ENCODE assay signal across 15 cellular contexts in genomic region chr6:38220069-38220723, GRCh38.
DNase-seq lines count a peak whose midpoint lies in the region; ATAC-seq and TF ChIP-seq lines count a peak whose summit lies in the region.
"Had no signal": no experiment of that assay in that cellular context is flagged by ENCODE, and none has a peak within 500 bp of the region (broad histone marks: within the 10 kb centered on the region; RNA-seq: fewer than 3 reads in every experiment).

No MANE protein-coding gene starts in this region.

- H3K4me3 Mint-ChIP-seq in endodermal cell: no peak overlapping the region
- H3K4me3 Mint-ChIP-seq in naive thymus-derived CD4-positive, alpha-beta T cell: no peak overlapping the region

- H2AFZ ChIP-seq in PC-3 (ENCODE audit: low read length): no peak overlapping the region
- H2AFZ ChIP-seq in mesenchymal stem cell (ENCODE audit: low read depth, low read length): no peak overlapping the region

- H3K9ac ChIP-seq in PC-3 (ENCODE audit: low read length): no peak overlapping the region
- no peak overlapping the region for H3K9ac ChIP-seq in endodermal cell (ENCODE audit: extremely low read depth, low read length, poor library complexity, severe bottlenecking)
- H3K9ac ChIP-seq in mesenchymal stem cell (ENCODE audit: low read length): no peak overlapping the region

- no peak overlapping the region for H2BK15ac ChIP-seq in mesenchymal stem cell (ENCODE audit: low read depth, poor library complexity, severe bottlenecking)

- no peak overlapping the region for H2BK120ac ChIP-seq in mesenchymal stem cell (ENCODE audit: low read depth, low read length)

- H3K4ac ChIP-seq in mesenchymal stem cell (ENCODE audit: low read depth in 1 of 2, low read length in 2 of 2): no peak overlapping the region

- H3K36me3 ChIP-seq in PC-3 (ENCODE audit: low read depth, low read length): no peaks in the 10 kb centered on the region
- H3K36me3 ChIP-seq in endodermal cell (ENCODE audit: control insufficient read depth, insufficient read depth, low read length): no peaks in the 10 kb centered on the region
- H3K36me3 ChIP-seq in mesenchymal stem cell (ENCODE audit: control insufficient read depth in 1 of 2, insufficient read depth in 2 of 2, low read depth in 1 of 2, low read length in 2 of 2): peaks cover 0 to 4% of the 10 kb centered on the region in 2 experiments
- no peaks in the 10 kb centered on the region for H3K36me3 ChIP-seq in naive thymus-derived CD4-positive, alpha-beta T cell (ENCODE audit: control insufficient read depth in 2 of 3, insufficient read depth in 3 of 3, low read length in 3 of 3)

- H3K4me1 ChIP-seq in PC-3 (ENCODE audit: insufficient read depth, low read length): peaks cover 21% of the 10 kb centered on the region
- H3K4me1 ChIP-seq in endodermal cell (ENCODE audit: control insufficient read depth, insufficient read depth, low read length): no peaks in the 10 kb centered on the region
- no peaks in the 10 kb centered on the region for H3K4me1 ChIP-seq in mesenchymal stem cell (ENCODE audit: control insufficient read depth, insufficient read depth, low read depth, low read length)
- no peaks in the 10 kb centered on the region for H3K4me1 ChIP-seq in naive thymus-derived CD4-positive, alpha-beta T cell (ENCODE audit: control insufficient read depth in 2 of 2, insufficient read depth in 2 of 2, low read length in 2 of 2)
- H3K4me1 ChIP-seq: A549 had no signal

- CTCF ChIA-PET in PC-3 (lab: Charles Lee): no interaction called here
- CTCF ChIA-PET in naive thymus-derived CD4-positive, alpha-beta T cell (lab: Charles Lee): no interaction called here

- no TSS peak for BruUV-seq in PC-3 (replicated peaks; lab: Mats Ljungman, UMichigan)

- no peaks in the 10 kb centered on the region for H3K27me3 ChIP-seq in PC-3 (ENCODE audit: low read length)
- H3K27me3 ChIP-seq in endodermal cell (ENCODE audit: control insufficient read depth, insufficient read depth, low read length, poor library complexity, severe bottlenecking): no peaks in the 10 kb centered on the region
- no peaks in the 10 kb centered on the region for H3K27me3 ChIP-seq in mesenchymal stem cell (ENCODE audit: control insufficient read depth in 1 of 2, insufficient read depth in 1 of 2, low read length in 2 of 2)
- H3K27me3 ChIP-seq in naive thymus-derived CD4-positive, alpha-beta T cell (ENCODE audit: control insufficient read depth in 2 of 2, insufficient read depth in 2 of 2, low read length in 2 of 2): no peaks in the 10 kb centered on the region

- H3K9me2 ChIP-seq in PC-3 (replicated peaks; ENCODE audit: low read length): no peaks in the 10 kb centered on the region

- no peak overlapping the region for H2BK5ac ChIP-seq in mesenchymal stem cell (ENCODE audit: low read depth, low read length, poor library complexity, severe bottlenecking)

- intact Hi-C loops in PC-3 (cut with micrococcal nuclease): loop anchor here (2.0 kb wide), 1 partner anchor 21 kb away; no protein-coding TSS in a partner anchor
- intact Hi-C loops in naive thymus-derived CD4-positive, alpha-beta T cell (cut with micrococcal nuclease): no loop called here

- peaks cover 2% of the 10 kb centered on the region for H3K79me1 ChIP-seq in mesenchymal stem cell (replicated peaks; ENCODE audit: low read length, poor library complexity, severe bottlenecking)

- DNase-seq in PC-3: peak; percentile 48
- peak; percentile 16 for DNase-seq in endodermal cell
- DNase-seq in mesenchymal stem cell: no peak
- DNase-seq in substantia nigra (lab: John Stamatoyannopoulos, UW): peak in 30 of 49 donors; percentile 15 to 81 (median 40)
- DNase-seq in NCI-H446 (lab: John Stamatoyannopoulos, UW): no peak
- DNase-seq in naive thymus-derived CD4-positive, alpha-beta T cell: no peak
- DNase-seq: DMS79 treated with DMSO at 0.1 percent for 48 hours, MV-4-11, NCI-H1417 treated with DMSO at 0.1 percent for 48 hours, NCI-H2029 treated with DMSO at 0.1 percent for 48 hours, NCI-H526 treated with DMSO at 0.1 percent for 48 hours had no signal

- peak overlapping the region; percentile 13 for H4K8ac ChIP-seq in mesenchymal stem cell (ENCODE audit: low read length)

- H3K79me2 ChIP-seq in PC-3 (ENCODE audit: low read length): no peaks in the 10 kb centered on the region

- no peak overlapping the region for H4K91ac ChIP-seq in mesenchymal stem cell (ENCODE audit: low read length)

- H3K9me3 ChIP-seq in PC-3 (ENCODE audit: low read length) (no peaks in the 10 kb centered on the region), endodermal cell (ENCODE audit: control insufficient read depth, low read length) (no peaks in the 10 kb centered on the region), mesenchymal stem cell (ENCODE audit: control insufficient read depth, low read length) (no peaks in the 10 kb centered on the region)
- no peaks in the 10 kb centered on the region for H3K9me3 ChIP-seq in naive thymus-derived CD4-positive, alpha-beta T cell (ENCODE audit: control insufficient read depth in 2 of 3, low read length in 3 of 3)
- H3K9me3 ChIP-seq: A549 had no signal

- H3K27ac ChIP-seq in PC-3 (ENCODE audit: low read length) (peak overlapping the region; percentile 8; the same call in 1 of the 2 replicates), endodermal cell (ENCODE audit: low read depth, low read length) (no peak overlapping the region), mesenchymal stem cell (ENCODE audit: low read length, poor library complexity, severe bottlenecking) (no peak overlapping the region), substantia nigra (ENCODE audit: low read depth, low read length, poor library complexity, severe bottlenecking) (peak overlapping the region; percentile 75)
- H3K27ac ChIP-seq in naive thymus-derived CD4-positive, alpha-beta T cell (ENCODE audit: low read depth, low read length): no peak overlapping the region
- H3K27ac ChIP-seq: A549, HL-60 had no signal

- TF ChIP-seq CTCF in PC-3 (conservative IDR thresholded peaks at IDR 0.05; ENCODE audit: low read depth, low read length) (no peak), endodermal cell (conservative IDR thresholded peaks at IDR 0.05) (no peak)

- H3K4me2 ChIP-seq in PC-3 (ENCODE audit: low read length): no peak overlapping the region
- H3K4me2 ChIP-seq in mesenchymal stem cell (ENCODE audit: low read length, poor library complexity, severe bottlenecking): no peak overlapping the region
- H3K4me2 ChIP-seq: A549 had no signal

- POLR2A ChIA-PET in PC-3 (lab: Charles Lee; ENCODE audit: unreplicated experiment): no interaction called here
- POLR2A ChIA-PET in naive thymus-derived CD4-positive, alpha-beta T cell (lab: Charles Lee): no interaction called here

- no peak overlapping the region for H2AK5ac ChIP-seq in mesenchymal stem cell (ENCODE audit: low read length, severe bottlenecking)

- no peak overlapping the region for H3K14ac ChIP-seq in mesenchymal stem cell (ENCODE audit: low read length in 2 of 2)

- H2BK12ac ChIP-seq in mesenchymal stem cell (ENCODE audit: low read length in 2 of 2): no peak overlapping the region

- no peak overlapping the region for H3K27ac Mint-ChIP-seq in endodermal cell
- peak overlapping the region in 1 of 9 donors; percentile 30 for H3K27ac Mint-ChIP-seq in naive thymus-derived CD4-positive, alpha-beta T cell

- H3K4me1 Mint-ChIP-seq in endodermal cell: peaks cover 13% of the 10 kb centered on the region
- H3K4me1 Mint-ChIP-seq in naive thymus-derived CD4-positive, alpha-beta T cell: no peaks in the 10 kb centered on the region

- 89 to 91% methylated on average over 1 to 4 of the region's 4 CpGs for WGBS in endodermal cell (ENCODE audit: insufficient coverage in 1 of 2, insufficient read length in 1 of 2), 2 experiments
- WGBS in mesenchymal stem cell: 97% methylated on average over 3 of the region's 4 CpGs

- H3K9me3 Mint-ChIP-seq in endodermal cell: no peaks in the 10 kb centered on the region
- peaks cover 0 to 2% (median 0%) of the 10 kb centered on the region in 11 donors for H3K9me3 Mint-ChIP-seq in naive thymus-derived CD4-positive, alpha-beta T cell

- no peak overlapping the region for H3K18ac ChIP-seq in mesenchymal stem cell (ENCODE audit: low read depth in 1 of 2, low read length in 2 of 2)

- H3K27me3 Mint-ChIP-seq in endodermal cell (ENCODE audit: insufficient read depth): peaks cover 2% of the 10 kb centered on the region
- H3K27me3 Mint-ChIP-seq in naive thymus-derived CD4-positive, alpha-beta T cell: no peaks in the 10 kb centered on the region

- no peak overlapping the region for H3K23ac ChIP-seq in mesenchymal stem cell (ENCODE audit: low read length in 2 of 2)

- no peaks in the 10 kb centered on the region for H3K36me3 Mint-ChIP-seq in endodermal cell (ENCODE audit: low read depth)
- H3K36me3 Mint-ChIP-seq in naive thymus-derived CD4-positive, alpha-beta T cell: peaks cover 0 to 50% (median 14%) of the 10 kb centered on the region in 5 donors

- no peaks in the 10 kb centered on the region for H3F3A ChIP-seq in PC-3 (ENCODE audit: low read length, unreplicated experiment)

- no peak overlapping the region for H3K4me3 ChIP-seq in PC-3 (ENCODE audit: low read length)
- no peak overlapping the region for H3K4me3 ChIP-seq in endodermal cell (ENCODE audit: low read length)
- H3K4me3 ChIP-seq in mesenchymal stem cell (ENCODE audit: insufficient read depth in 1 of 2, low read depth in 1 of 2, low read length in 2 of 2): no peak overlapping the region
- H3K4me3 ChIP-seq in naive thymus-derived CD4-positive, alpha-beta T cell (ENCODE audit: low read length): no peak overlapping the region
- H3K4me3 ChIP-seq: A549 had no signal

- ATAC-seq in PC-3 (peak; percentile 90), HG03175 (IDR thresholded peaks at IDR 0.05; ENCODE audit: unreplicated experiment) (no peak)
- no peak for ATAC-seq in naive thymus-derived CD4-positive, alpha-beta T cell
- ATAC-seq: A549, Right ventricle myocardium inferior had no signal

- H4K20me1 ChIP-seq in PC-3 (ENCODE audit: low read length): no peaks in the 10 kb centered on the region

Comparison
In these comparisons a context has a peak if more than half of its experiments do, and no peak if none do; other contexts are left out.
1. DNase-seq: peak in PC-3 (single experiment), endodermal cell (single experiment) and substantia nigra (30 of 49); none in mesenchymal stem cell (single experiment), NCI-H446 (0 of 2) and naive thymus-derived CD4-positive, alpha-beta T cell (0 of 9).
2. H3K27ac ChIP-seq: peak in PC-3 (single experiment) and substantia nigra (single experiment); none in endodermal cell (single experiment), mesenchymal stem cell (single experiment) and naive thymus-derived CD4-positive, alpha-beta T cell (single experiment).